Comparison of ENCODE assay signal across 25 cellular contexts in the genomic region with DNA sequence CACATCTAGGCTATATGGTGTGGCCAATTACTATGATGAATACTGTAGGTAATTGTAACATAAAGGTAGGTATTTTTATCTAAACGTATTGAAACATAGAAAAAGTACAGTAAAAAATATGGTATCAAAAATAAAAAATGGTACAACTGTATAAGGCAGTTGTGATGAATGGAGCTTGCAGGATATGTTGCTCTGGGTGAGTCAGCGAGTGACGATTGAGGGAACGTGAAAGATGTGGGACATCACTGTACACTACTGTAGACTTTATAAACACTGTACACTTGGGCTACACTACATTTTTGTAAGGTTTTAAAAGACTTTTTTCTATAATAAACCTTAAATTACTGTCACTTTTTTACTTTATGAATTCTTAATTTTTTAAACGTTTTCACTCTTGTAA.
"Had no signal": no experiment of that assay in that cellular context is flagged by ENCODE, and none has a peak within 500 bp of the region (broad histone marks: within the 10 kb centered on the region; RNA-seq: fewer than 3 reads in every experiment).

No MANE protein-coding gene starts in this region.

- H3K4me2 ChIP-seq: hepatocyte had no signal

- H3K9me3 Mint-ChIP-seq: activated B cell treated with CpG ODN at 0.5 μM for 24 hours; activated T-cell treated with anti-CD3 and anti-CD28 coated beads, Interleukin-2, amount 50 U/mL, for 4 hours; dendritic cell treated with granulocyte-macrophage colony-stimulating factor and Interleukin-4, amounts not matched to agents 40 ng/mL and 50 ng/mL, for 4 days; nephron had no signal

- ATAC-seq: activated CD4-positive, alpha-beta T cell treated with anti-CD3 and anti-CD28 coated beads for 36 hours; activated T-cell treated with anti-CD3 and anti-CD28 coated beads, Interleukin-2, amount 50 U/mL, for 4 hours; left lung; pancreas; right cardiac atrium; stimulated activated naive CD8-positive, alpha-beta T cell treated with anti-CD3 and anti-CD28 coated beads, Interleukin-15, amount 100 ng/mL, for 72 hours had no signal

- H3K27me3 Mint-ChIP-seq: activated B cell treated with CpG ODN at 0.5 μM for 24 hours; activated CD4-positive, alpha-beta T cell treated with anti-CD3 and anti-CD28 coated beads for 36 hours; dendritic cell treated with granulocyte-macrophage colony-stimulating factor and Interleukin-4, amounts not matched to agents 40 ng/mL and 50 ng/mL, for 4 days; stimulated activated naive CD8-positive, alpha-beta T cell treated with anti-CD3 and anti-CD28 coated beads, Interleukin-15, amount 100 ng/mL, for 72 hours had no signal

- DNase-seq: activated B cell treated with CpG ODN at 0.5 μM for 24 hours; activated CD4-positive, alpha-beta T cell treated with anti-CD3 and anti-CD28 coated beads for 36 hours; activated CD4-positive, alpha-beta T cell treated with anti-CD3 and anti-CD28 coated beads, Interleukin-2, amount 50 U/mL, for 4 hours; activated CD8-positive, alpha-beta memory T cell treated with anti-CD3 and anti-CD28 coated beads for 24 hours; activated CD8-positive, alpha-beta memory T cell treated with anti-CD3 and anti-CD28 coated beads, Interleukin-2, amount 50 U/mL, for 4 hours; activated effector memory CD4-positive, alpha-beta T cell treated with anti-CD3 and anti-CD28 coated beads, Interleukin-2, amount 50 U/mL, for 16 hours; activated naive CD4-positive, alpha-beta T cell treated with anti-CD3 and anti-CD28 coated beads, Interleukin-2, amount 50 U/mL, for 16 hours; activated T-cell treated with anti-CD3 and anti-CD28 coated beads, Interleukin-2, amount 50 U/mL, for 4 hours; amygdala; effector CD8-positive, alpha-beta T cell; glutamatergic neuron; kidney glomerular epithelial cell; left lung; pancreas; right cardiac atrium; stimulated activated CD4-positive, alpha-beta T cell treated with anti-CD3 and anti-CD28 coated beads, Interleukin-1b, Interleukin-23, amount 100 ng/mL, for 48 hours; stimulated activated naive CD8-positive, alpha-beta T cell treated with anti-CD3 and anti-CD28 coated beads, Interleukin-15, amount 100 ng/mL, for 72 hours; T1000; tibial artery had no signal

- H2AFZ ChIP-seq: hepatocyte had no signal

- H3K27ac Mint-ChIP-seq: activated B cell treated with CpG ODN at 0.5 μM for 24 hours; dendritic cell treated with granulocyte-macrophage colony-stimulating factor and Interleukin-4, amounts not matched to agents 40 ng/mL and 50 ng/mL, for 4 days; nephron had no signal

- H3K36me3 ChIP-seq: esophagus muscularis mucosa, left lung, neutrophil, pancreas, tibial artery had no signal

- H3K9me3 ChIP-seq: esophagus muscularis mucosa, left lung, neutrophil, pancreas, tibial artery had no signal

- H3K4me3 Mint-ChIP-seq: activated B cell treated with CpG ODN at 0.5 μM for 24 hours; activated CD4-positive, alpha-beta T cell treated with anti-CD3 and anti-CD28 coated beads for 36 hours; activated T-cell treated with anti-CD3 and anti-CD28 coated beads, Interleukin-2, amount 50 U/mL, for 4 hours; dendritic cell treated with granulocyte-macrophage colony-stimulating factor and Interleukin-4, amounts not matched to agents 40 ng/mL and 50 ng/mL, for 4 days; mesothelial cell of epicardium; nephron; stimulated activated naive CD8-positive, alpha-beta T cell treated with anti-CD3 and anti-CD28 coated beads, Interleukin-15, amount 100 ng/mL, for 72 hours had no signal

- H3K27me3 ChIP-seq: esophagus muscularis mucosa, hepatocyte, left lung, neutrophil, pancreas, tibial artery had no signal

- H3K4me3 ChIP-seq: esophagus muscularis mucosa, hepatocyte, left lung, pancreas, tibial artery had no signal

- H3K27ac ChIP-seq: esophagus muscularis mucosa, hepatocyte, left lung, neutrophil, pancreas, tibial artery had no signal
